9 cellular contexts compared by ENCODE assay signal in genomic region chr17:8994319-8994718, GRCh38. TPM values are rescaled to one million over a fixed set of nuclear protein-coding genes. Genes with fewer than 3 reads are reported as not detected.
DNase-seq lines count a peak whose midpoint lies in the region; ATAC-seq and FAIRE-seq lines count a peak whose summit lies in the region.
"Had no signal": no experiment of that assay in that cellular context is flagged by ENCODE, and none has a peak within 500 bp of the region (broad histone marks: within the 10 kb centered on the region; RNA-seq: fewer than 3 reads in every experiment).

No MANE protein-coding gene starts in this region.

- intact Hi-C loops in Right ventricle myocardium superior (cut with DNase I) = loop anchor here (5.0 kb wide), 2 partner anchors 298 to 528 kb away; no protein-coding TSS in a partner anchor

- H3K36me3 ChIP-seq in small intestine (ENCODE audit: control insufficient read depth in 2 of 2, insufficient read depth in 2 of 2, low read length in 2 of 2) = no peaks in the 10 kb centered on the region

- H3K9me3 ChIP-seq in small intestine (ENCODE audit: control insufficient read depth, low read depth) = no peaks in the 10 kb centered on the region

- H3K4me1 ChIP-seq in small intestine (ENCODE audit: control insufficient read depth in 2 of 2, insufficient read depth in 1 of 2, low read depth in 1 of 2, low read length in 1 of 2) = no peaks in the 10 kb centered on the region

- no peak overlapping the region for H3K27ac ChIP-seq in small intestine (ENCODE audit: low read depth in 1 of 2, low read length in 1 of 2)

- DNase-seq in AG08395 (ENCODE audit: low spot score) = peak; percentile 63
- peak; percentile 23 for DNase-seq in H4 (ENCODE audit: low spot score)
- peak; percentile 49 for DNase-seq in RPMI8226
- DNase-seq in activated effector memory CD4-positive, alpha-beta T cell treated with anti-CD3 and anti-CD28 coated beads, Interleukin-2, amount 50 U/mL, for 16 hours = peak; percentile 85
- DNase-seq in Right ventricle myocardium superior = peak; percentile 87
- DNase-seq in small intestine = peak; percentile 44
- no peak for DNase-seq in NCI-H2029 (lab: John Stamatoyannopoulos, UW)

- H3K4me3 ChIP-seq in small intestine (ENCODE audit: low read depth in 1 of 2, low read length in 2 of 2) = no peak overlapping the region

- 48 to 68% (median 67%) methylated on average over 7 of the region's 7 CpGs for WGBS in small intestine, 3 donors

- ATAC-seq in Right ventricle myocardium superior (ENCODE audit: poor library complexity) (peak; percentile 84), HG02571 (IDR thresholded peaks at IDR 0.05; ENCODE audit: unreplicated experiment) (no peak)

- FAIRE-seq in small intestine (lab: Jason Lieb, UNC) = no peak
- FAIRE-seq: islet of Langerhans had no signal

- H3K27me3 ChIP-seq in small intestine (ENCODE audit: control insufficient read depth in 2 of 2, insufficient read depth in 2 of 2, low read length in 2 of 2) = no peaks in the 10 kb centered on the region

RNA-seq across cellular contexts. Expression of gene NTN1, which starts 27.0 kb away (rescaled TPM):
- total RNA-seq in H4 (2014; rRNA removed; shearing (Covaris generic)) = 0.88 and 2.0 TPM in 2 replicates
- 19.4 TPM for total RNA-seq in Right ventricle myocardium superior
- polyA plus RNA-seq in small intestine = 10 to 100 TPM in 1 of 3 donors, 1 to 10 TPM in 1, under 1 TPM in 1; 0.22 to 13.2 (median 1.1) TPM

RNA-seq across cellular contexts. Expression of gene PIK3R5, which starts 28.8 kb away (rescaled TPM):
- 0.25 TPM in 1 of 2 replicates, not detected in the other for total RNA-seq in H4 (2014; rRNA removed; shearing (Covaris generic))
- 2.5 TPM for total RNA-seq in Right ventricle myocardium superior
- polyA plus RNA-seq in small intestine = 1 to 10 TPM; 1.3 to 4.6 (median 3.7) TPM
